Comparison of ENCODE assay signal across 10 cellular contexts in genomic region chr11:68215087-68215445, GRCh38. TPM values are rescaled to one million over a fixed set of nuclear protein-coding genes. Genes with fewer than 3 reads are reported as not detected.
A peak's percentile ranks its signal among the peaks of the same experiment; 100 is the strongest.
DNase-seq lines count a peak whose midpoint lies in the region; ATAC-seq, FAIRE-seq and TF ChIP-seq lines count a peak whose summit lies in the region.
"Had no signal": no experiment of that assay in that cellular context is flagged by ENCODE, and none has a peak within 500 bp of the region (broad histone marks: within the 10 kb centered on the region; RNA-seq: fewer than 3 reads in every experiment).

No MANE protein-coding gene starts in this region.

- H3K4ac ChIP-seq in neuronal stem cell (ENCODE audit: low read length), result peak overlapping the region; percentile 79

- H3K4me1 ChIP-seq in Karpas-422 (ENCODE audit: low read length), result peaks cover 22% of the 10 kb centered on the region
- peaks cover 8 to 9% of the 10 kb centered on the region in 2 donors for H3K4me1 ChIP-seq in neuronal stem cell (ENCODE audit: control insufficient read depth in 2 of 2, insufficient read depth in 1 of 2, low read depth in 1 of 2, low read length in 2 of 2)
- peaks cover 10% of the 10 kb centered on the region for H3K4me1 ChIP-seq in osteoblast (ENCODE audit: insufficient read depth, low read length)

- H3K36me3 ChIP-seq in Karpas-422 (ENCODE audit: insufficient read depth, low read length), result no peaks in the 10 kb centered on the region
- no peaks in the 10 kb centered on the region for H3K36me3 ChIP-seq in neuronal stem cell (replicated peaks in 1 of 2; ENCODE audit: control insufficient read depth in 2 of 2, insufficient read depth in 2 of 2, low read length in 2 of 2)
- no peaks in the 10 kb centered on the region for H3K36me3 ChIP-seq in osteoblast (ENCODE audit: insufficient read depth, low read length)

- no peak for TF ChIP-seq CTCF in CD4-positive, alpha-beta T cell (IDR thresholded peaks at IDR 0.05)
- no peak for TF ChIP-seq CTCF in osteoblast (IDR thresholded peaks at IDR 0.05; ENCODE audit: extremely low read depth, low read depth, low read length)

- POLR2A ChIA-PET in CD4-positive, alpha-beta T cell (lab: Charles Lee), result interaction anchor here (0.7 kb wide), 1 partner anchor 234 kb away, joined by 3 read pairs; no protein-coding TSS in a partner anchor

- H2BK15ac ChIP-seq in neuronal stem cell (ENCODE audit: low read length), result peak overlapping the region; percentile 14

- H4K91ac ChIP-seq in neuronal stem cell (ENCODE audit: low read depth, low read length, poor library complexity), result no peak overlapping the region

- CTCF ChIA-PET in CD4-positive, alpha-beta T cell (lab: Charles Lee), result interaction anchor here (1.2 kb wide), 1 partner anchor 9 kb away, joined by 3 read pairs; no protein-coding TSS in a partner anchor
- CTCF ChIA-PET in activated naive CD4-positive, alpha-beta T cell treated with anti-CD3 and anti-CD28 coated beads, Interleukin-2, amount 10 ng/mL, durations not matched to agents 7 days and 5 days (lab: Charles Lee), result interaction anchor here (1.1 to 1.4 kb wide), 2 partner anchors 42 to 81 kb away, joined by 3 to 4 read pairs; no protein-coding TSS in a partner anchor

- no peak for FAIRE-seq in urothelium cell line (lab: Jason Lieb, UNC)

- H3K14ac ChIP-seq in neuronal stem cell (ENCODE audit: low read length), result no peak overlapping the region

- peak overlapping the region; percentile 100 for H3K18ac ChIP-seq in neuronal stem cell (ENCODE audit: low read length)

- H4K20me1 ChIP-seq in Karpas-422 (ENCODE audit: insufficient read depth, low read depth, low read length), result peaks cover 24% of the 10 kb centered on the region
- H4K20me1 ChIP-seq in osteoblast (ENCODE audit: insufficient read depth, low read length), result peaks cover 24% of the 10 kb centered on the region

- H2BK120ac ChIP-seq in neuronal stem cell (ENCODE audit: low read depth, low read length), result no peak overlapping the region

- H3K4me3 Mint-ChIP-seq in CD4-positive, alpha-beta T cell, result peak overlapping the region; percentile 91
- peak overlapping the region; percentile 66 for H3K4me3 Mint-ChIP-seq in activated naive CD4-positive, alpha-beta T cell treated with anti-CD3 and anti-CD28 coated beads, Interleukin-2, amount 10 ng/mL, durations not matched to agents 7 days and 5 days

- intact Hi-C loops in CD4-positive, alpha-beta T cell (cut with DNase I, micrococcal nuclease), result no loop called here
- intact Hi-C loops in Right ventricle myocardium inferior (cut with DNase I), result no loop called here

- H3K9me3 Mint-ChIP-seq in CD4-positive, alpha-beta T cell, result no peaks in the 10 kb centered on the region
- no peaks in the 10 kb centered on the region for H3K9me3 Mint-ChIP-seq in activated naive CD4-positive, alpha-beta T cell treated with anti-CD3 and anti-CD28 coated beads, Interleukin-2, amount 10 ng/mL, durations not matched to agents 7 days and 5 days

- H3K9ac ChIP-seq in Karpas-422 (ENCODE audit: low read length) (no peak overlapping the region), neuronal stem cell (ENCODE audit: low read depth, low read length, poor library complexity) (no peak overlapping the region)

- no peaks in the 10 kb centered on the region for H3K27me3 ChIP-seq in CD4-positive, alpha-beta T cell (ENCODE audit: control insufficient read depth, insufficient read depth, low read length)
- H3K27me3 ChIP-seq in Karpas-422 (ENCODE audit: low read length) (no peaks in the 10 kb centered on the region), neuronal stem cell (ENCODE audit: control insufficient read depth in 3 of 3, insufficient read depth in 3 of 3, low read depth in 1 of 3, low read length in 3 of 3) (no peaks in the 10 kb centered on the region), osteoblast (ENCODE audit: insufficient read depth, low read length) (peaks cover 4% of the 10 kb centered on the region)

- no peak overlapping the region for H2BK5ac ChIP-seq in neuronal stem cell (ENCODE audit: low read length)

- peak overlapping the region; percentile 90 for H3K27ac Mint-ChIP-seq in CD4-positive, alpha-beta T cell
- peak overlapping the region; percentile 65 for H3K27ac Mint-ChIP-seq in activated naive CD4-positive, alpha-beta T cell treated with anti-CD3 and anti-CD28 coated beads, Interleukin-2, amount 10 ng/mL, durations not matched to agents 7 days and 5 days

- WGBS in neuronal stem cell (ENCODE audit: extremely low coverage in 2 of 2, insufficient read length in 2 of 2, insufficient replicate concordance in 1 of 2), 2 donors, result no CpG with 5 or more reads among the region's 15 CpGs

- no peak overlapping the region for H3K27ac ChIP-seq in CD4-positive, alpha-beta T cell (ENCODE audit: low read depth, low read length)
- H3K27ac ChIP-seq in Karpas-422 (ENCODE audit: low read length), result no peak overlapping the region
- no peak overlapping the region for H3K27ac ChIP-seq in neuronal stem cell (replicated peaks; ENCODE audit: low read length)
- no peak overlapping the region for H3K27ac ChIP-seq in osteoblast (ENCODE audit: low read depth, low read length)

- no peak overlapping the region for H3K4me3 ChIP-seq in Karpas-422 (ENCODE audit: low read length)
- H3K4me3 ChIP-seq in neuronal stem cell (ENCODE audit: low read length in 2 of 2), result no peak overlapping the region
- H3K4me3 ChIP-seq in osteoblast (ENCODE audit: insufficient read depth, low read length), result no peak overlapping the region

- DNase-seq in CD4-positive, alpha-beta T cell, result no peak
- DNase-seq in Karpas-422 (peak; percentile 57), neuronal stem cell (ENCODE audit: low spot score) (no peak), osteoblast (ENCODE audit: insufficient read length, low spot score, missing footprints) (no peak), urothelium cell line (ENCODE audit: low spot score) (no peak), Right ventricle myocardium inferior (ENCODE audit: missing footprints) (no peak)
- no peak for DNase-seq in activated naive CD4-positive, alpha-beta T cell treated with anti-CD3 and anti-CD28 coated beads, Interleukin-2, amount 10 ng/mL, durations not matched to agents 7 days and 5 days
- DNase-seq: DMS79, NCI-H1417 had no signal

- H3K27me3 Mint-ChIP-seq in CD4-positive, alpha-beta T cell, result peaks cover 13% of the 10 kb centered on the region
- peaks cover 64% of the 10 kb centered on the region for H3K27me3 Mint-ChIP-seq in activated naive CD4-positive, alpha-beta T cell treated with anti-CD3 and anti-CD28 coated beads, Interleukin-2, amount 10 ng/mL, durations not matched to agents 7 days and 5 days

- peaks cover 7% of the 10 kb centered on the region for H3K79me1 ChIP-seq in neuronal stem cell (ENCODE audit: low read depth, low read length)

- no peak for ATAC-seq in CD4-positive, alpha-beta T cell (ENCODE audit: poor library complexity)
- no peak for ATAC-seq in HG03460 (IDR thresholded peaks at IDR 0.05; ENCODE audit: unreplicated experiment)
- ATAC-seq in Right ventricle myocardium inferior, result no peak

- peak overlapping the region; percentile 100 for H2AK5ac ChIP-seq in neuronal stem cell (ENCODE audit: low read depth, low read length)

- H2AFZ ChIP-seq in Karpas-422 (ENCODE audit: low read length), result no peak overlapping the region
- no peak overlapping the region for H2AFZ ChIP-seq in neuronal stem cell (ENCODE audit: low read length)
- no peak overlapping the region for H2AFZ ChIP-seq in osteoblast (ENCODE audit: low read length)

- H3K9me2 ChIP-seq in Karpas-422 (replicated peaks; ENCODE audit: insufficient read depth, low read length), result no peaks in the 10 kb centered on the region

- H3K23ac ChIP-seq in neuronal stem cell (ENCODE audit: low read depth, low read length, poor library complexity), result peak overlapping the region; percentile 94

- H3K4me2 ChIP-seq in Karpas-422 (ENCODE audit: low read depth, low read length, poor library complexity, severe bottlenecking), result no peak overlapping the region
- H3K4me2 ChIP-seq in neuronal stem cell (ENCODE audit: insufficient read depth, low read length, poor library complexity, severe bottlenecking), result no peak overlapping the region
- no peak overlapping the region for H3K4me2 ChIP-seq in osteoblast (ENCODE audit: insufficient read depth, low read length)

- H3K79me2 ChIP-seq in Karpas-422 (ENCODE audit: low read length), result peaks cover 23% of the 10 kb centered on the region
- peaks cover 26% of the 10 kb centered on the region for H3K79me2 ChIP-seq in osteoblast (ENCODE audit: insufficient read depth, low read length)

- H2BK12ac ChIP-seq in neuronal stem cell (ENCODE audit: low read length), result peak overlapping the region; percentile 92

- no peaks in the 10 kb centered on the region for H3K9me3 ChIP-seq in CD4-positive, alpha-beta T cell (ENCODE audit: control insufficient read depth, low read length)
- H3K9me3 ChIP-seq in Karpas-422 (ENCODE audit: low read length) (no peaks in the 10 kb centered on the region), neuronal stem cell (replicated peaks in 1 of 2; ENCODE audit: control insufficient read depth in 2 of 2, insufficient read depth in 1 of 2, low read depth in 1 of 2, low read length in 2 of 2) (no peaks in the 10 kb centered on the region), osteoblast (ENCODE audit: low read depth, low read length) (no peaks in the 10 kb centered on the region)

- H3K4me1 Mint-ChIP-seq in CD4-positive, alpha-beta T cell (ENCODE audit: low read depth), result peaks cover 38% of the 10 kb centered on the region
- H3K4me1 Mint-ChIP-seq in activated naive CD4-positive, alpha-beta T cell treated with anti-CD3 and anti-CD28 coated beads, Interleukin-2, amount 10 ng/mL, durations not matched to agents 7 days and 5 days, result peaks cover 39% of the 10 kb centered on the region

- peaks cover 29% of the 10 kb centered on the region for H3K36me3 Mint-ChIP-seq in CD4-positive, alpha-beta T cell (ENCODE audit: low read depth)
- H3K36me3 Mint-ChIP-seq in activated naive CD4-positive, alpha-beta T cell treated with anti-CD3 and anti-CD28 coated beads, Interleukin-2, amount 10 ng/mL, durations not matched to agents 7 days and 5 days, result peaks cover 5% of the 10 kb centered on the region

- H4K8ac ChIP-seq in neuronal stem cell (ENCODE audit: low read depth, low read length), result peak overlapping the region; percentile 98

RNA-seq across cellular contexts. Expression of gene KMT5B, which starts 2.0 kb away (rescaled TPM):
- total RNA-seq in CD4-positive, alpha-beta T cell, result 10 to 100 TPM; 22.5 to 23.3 TPM
- total RNA-seq in Karpas-422 (2014; rRNA removed; shearing (Covaris generic); ENCODE audit: low replicate concordance), result 20.9 and 21.2 TPM in 2 replicates
- 39.9 TPM for polyA plus RNA-seq in neuronal stem cell (2013, experiment 1 of 2)
- polyA plus RNA-seq in neuronal stem cell (2013, experiment 2 of 2), result 39.4 TPM
- total RNA-seq in osteoblast (27.1 and 29.8 TPM in 2 replicates), Right ventricle myocardium inferior (29.1 TPM)

RNA-seq across cellular contexts. Expression of gene C11orf24, which starts 56.7 kb away (rescaled TPM):
- 1 to 10 TPM; 8.0 to 8.5 TPM for total RNA-seq in CD4-positive, alpha-beta T cell
- 25.4 and 37.4 TPM in 2 replicates for total RNA-seq in Karpas-422 (2014; rRNA removed; shearing (Covaris generic); ENCODE audit: low replicate concordance)
- polyA plus RNA-seq in neuronal stem cell (2013, experiment 1 of 2), result 36.4 TPM
- polyA plus RNA-seq in neuronal stem cell (2013, experiment 2 of 2), result 35.7 TPM
- 37.7 and 40.5 TPM in 2 replicates for total RNA-seq in osteoblast
- 29.4 TPM for total RNA-seq in Right ventricle myocardium inferior
